Comparison of ENCODE assay signal across 8 cellular contexts in genomic region chr11:126359431-126360048, GRCh38. TPM values are rescaled to one million over a fixed set of nuclear protein-coding genes. Genes with fewer than 3 reads are reported as not detected.
A peak's percentile ranks its signal among the peaks of the same experiment; 100 is the strongest.
DNase-seq lines count a peak whose midpoint lies in the region; ATAC-seq and TF ChIP-seq lines count a peak whose summit lies in the region.

No MANE protein-coding gene starts in this region.

- peak; percentile 78 for DNase-seq in EH (ENCODE audit: low read depth)
- peak; percentile 86 for DNase-seq in SK-N-SH
- DNase-seq in head of caudate nucleus = peak in 26 of 42 donors; percentile 41 to 76 (median 55)
- DNase-seq in sciatic nerve (ENCODE audit: low spot score) = peak; percentile 91
- DNase-seq in KBM-7 = no peak
- no peak for DNase-seq in stimulated activated CD4-positive, alpha-beta T cell treated with anti-CD3 and anti-CD28 coated beads, Interleukin-15, amount 100 ng/mL, for 24 hours

- ATAC-seq in sciatic nerve (peak; percentile 78), GM19395 (IDR thresholded peaks at IDR 0.05; ENCODE audit: unreplicated experiment) (no peak), HG02571 (IDR thresholded peaks at IDR 0.05; ENCODE audit: unreplicated experiment) (no peak)

- POLR2A ChIA-PET in SK-N-SH (lab: Yijun Ruan, JAX) = interaction anchor here (1.4 kb wide), 1 partner anchor 56 kb away, joined by 3 read pairs; the partner anchor contains the start of gene DCPS

- in situ Hi-C loops in KBM-7 (cut with MboI; ENCODE audit: low pct_unique_long_range_greater_than_20kb, low sequenced_read_pairs) = no loop called here

- no peaks in the 10 kb centered on the region for H4K20me1 ChIP-seq in SK-N-SH (ENCODE audit: insufficient read depth)

- no peak overlapping the region for H2AFZ ChIP-seq in SK-N-SH (ENCODE audit: low read depth)

- H3K4me1 ChIP-seq in SK-N-SH (ENCODE audit: control insufficient read depth in 1 of 2, insufficient read depth in 2 of 2, low read depth in 1 of 2, low read length in 1 of 2) = peaks cover 16 to 39% of the 10 kb centered on the region in 2 experiments; a peak in 2 of 4 replicates

- peak; percentile 19; the same call in 1 of the 2 replicates for TF ChIP-seq CTCF in SK-N-SH (IDR thresholded peaks at IDR 0.05)

- 0 out of 2 replicates have a peak, but pooled peaks have one; percentile 11 for TF ChIP-seq RAD21 in SK-N-SH (IDR thresholded peaks at IDR 0.05; ENCODE audit: low read length)

- H3K9me3 ChIP-seq in SK-N-SH = no peaks in the 10 kb centered on the region

- H3F3A ChIP-seq in SK-N-SH (replicated peaks; ENCODE audit: insufficient read depth) = no peaks in the 10 kb centered on the region

- peak overlapping the region; percentile 50; the same call in 1 of the 2 replicates for H3K4me2 ChIP-seq in SK-N-SH

- H3K27ac ChIP-seq in SK-N-SH (ENCODE audit: low read depth in 2 of 2, low read length in 1 of 2) = peak overlapping the region in 1 of 2 experiments; percentile 58; a peak in 2 of 4 replicates

- H3K79me2 ChIP-seq in SK-N-SH (ENCODE audit: insufficient read depth) = peaks cover 57% of the 10 kb centered on the region

- intact Hi-C loops in head of caudate nucleus (cut with DNase I) (loop anchor here (5.0 to 10.0 kb wide), 2 partner anchors 52 to 55 kb away; no protein-coding TSS in a partner anchor), sciatic nerve (cut with DNase I) (loop anchor here (10.0 kb wide), 1 partner anchor 45 kb away; no protein-coding TSS in a partner anchor)

- H3K36me3 ChIP-seq in SK-N-SH (replicated peaks in 1 of 2; ENCODE audit: control insufficient read depth in 1 of 2, insufficient read depth in 2 of 2, low read length in 1 of 2) = no peaks in the 10 kb centered on the region

- no peak overlapping the region for H3K9ac ChIP-seq in SK-N-SH

- 65% methylated on average over 16 of the region's 16 CpGs for WGBS in SK-N-SH (ENCODE audit: low lambda C conversion rate)

- peak in 1 of 2 experiments; percentile 29; a peak in 1 of 4 replicates for TF ChIP-seq EP300 in SK-N-SH (IDR thresholded peaks at IDR 0.05; ENCODE audit: borderline replicate concordance in 1 of 2, low read depth in 1 of 2, low read length in 1 of 2)

- no peaks in the 10 kb centered on the region for H3K27me3 ChIP-seq in SK-N-SH (ENCODE audit: insufficient read depth)

- CTCF ChIA-PET in SK-N-SH (lab: Yijun Ruan, JAX) = interaction anchor here (0.7 to 1.3 kb wide), 4 partner anchors 41 to 398 kb away, joined by 3 to 4 read pairs (median 3); no protein-coding TSS in a partner anchor

- no peaks in the 10 kb centered on the region for H3K9me2 ChIP-seq in SK-N-SH

- H3K4me3 ChIP-seq in SK-N-SH (ENCODE audit: low read depth in 2 of 2, low read length in 1 of 2) = no peak overlapping the region

TF ChIP-seq in SK-N-SH, 30 proteins besides CTCF, POLR2A, EP300 and RAD21:
- TF ChIP-seq USF1 (IDR thresholded peaks at IDR 0.05; ENCODE audit: borderline replicate concordance, low read depth) = 0 out of 2 replicates have a peak, but pooled peaks have one; percentile 28
- TF ChIP-seq SIN3A (IDR thresholded peaks at IDR 0.05; ENCODE audit: borderline replicate concordance, low read depth, low read length) = 0 out of 2 replicates have a peak, but pooled peaks have one; percentile 50
- peak; percentile 55; the same call in 1 of the 2 replicates for TF ChIP-seq RCOR1 (IDR thresholded peaks at IDR 0.05; ENCODE audit: low read length)
- TF ChIP-seq NFIC (IDR thresholded peaks at IDR 0.05; ENCODE audit: borderline replicate concordance) = peak; percentile 67
- TF ChIP-seq FOXJ3 (CRISPR knock-in tag; IDR thresholded peaks at IDR 0.05) = peak; percentile 76
- peak; percentile 85 for TF ChIP-seq TCF12 (IDR thresholded peaks at IDR 0.05)
- TF ChIP-seq GATA2 (CRISPR knock-in tag; IDR thresholded peaks at IDR 0.05) = 0 out of 2 replicates have a peak, but pooled peaks have one; percentile 15
- peak; percentile 73 for TF ChIP-seq MAX (IDR thresholded peaks at IDR 0.05; ENCODE audit: low read depth)
- no peak for TF ChIP-seq REST (IDR thresholded peaks at IDR 0.05; ENCODE audit: low read depth, low read length)
- no peak for TF ChIP-seq POLR2AphosphoS5 (IDR thresholded peaks at IDR 0.05; ENCODE audit: low read depth, low read length)
- peak; percentile 92 for TF ChIP-seq MXI1 (IDR thresholded peaks at IDR 0.05; ENCODE audit: low read depth, low read length)

RNA-seq across cellular contexts. Expression of gene ST3GAL4, which starts 4.1 kb away (rescaled TPM):
- 27.1 and 32.0 TPM in 2 replicates for polyA plus RNA-seq in SK-N-SH (2012; rRNA removed)
- polyA plus RNA-seq in SK-N-SH (2012; cell fraction: cytosol; rRNA removed) = 20.6 and 30.3 TPM in 2 replicates
- polyA plus RNA-seq in SK-N-SH (2012; cell fraction: nucleus; rRNA removed) = 23.7 and 26.9 TPM in 2 replicates
- 72.4 TPM for total RNA-seq in sciatic nerve

RNA-seq across cellular contexts. Expression of gene DCPS, which starts 55.7 kb away (rescaled TPM):
- polyA plus RNA-seq in SK-N-SH (2012; rRNA removed) = 35.5 and 48.1 TPM in 2 replicates
- polyA plus RNA-seq in SK-N-SH (2012; cell fraction: cytosol; rRNA removed) = 33.3 and 42.8 TPM in 2 replicates
- polyA plus RNA-seq in SK-N-SH (2012; cell fraction: nucleus; rRNA removed) = 18.5 and 21.6 TPM in 2 replicates
- 12.1 TPM for total RNA-seq in sciatic nerve

Comparison
In these comparisons a context has a peak if more than half of its experiments do, and no peak if none do; other contexts are left out.
1. DNase-seq: peak in EH (single experiment), SK-N-SH (single experiment), head of caudate nucleus (26 of 42) and sciatic nerve (single experiment); none in KBM-7 (single experiment) and stimulated activated CD4-positive, alpha-beta T cell treated with anti-CD3 and anti-CD28 coated beads, Interleukin-15, amount 100 ng/mL, for 24 hours (single experiment).